22 cellular contexts compared by ENCODE assay signal in the genomic region with DNA sequence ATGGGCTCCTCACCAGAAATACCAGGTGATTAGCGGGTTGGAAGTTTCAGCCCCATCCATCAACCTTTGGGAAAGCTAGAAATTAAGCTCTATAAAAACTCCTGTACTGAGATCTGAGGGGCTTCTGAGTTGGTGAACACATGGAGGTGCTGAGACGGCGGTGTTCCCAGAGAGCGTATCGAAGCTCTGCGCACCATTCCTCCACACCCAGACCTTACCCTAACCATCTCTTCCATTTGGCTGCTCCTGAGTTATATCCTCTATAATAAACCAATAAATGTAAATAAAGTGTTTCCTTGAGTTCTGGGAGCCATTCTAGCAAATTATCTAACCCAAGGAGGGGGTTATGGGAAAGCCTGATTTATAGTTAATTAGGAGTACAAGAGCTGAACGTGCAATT. TPM values are rescaled to one million over a fixed set of nuclear protein-coding genes. Genes with fewer than 3 reads are reported as not detected.
DNase-seq lines count a peak whose midpoint lies in the region; ATAC-seq and TF ChIP-seq lines count a peak whose summit lies in the region.
"Had no signal": no experiment of that assay in that cellular context is flagged by ENCODE, and none has a peak within 500 bp of the region (broad histone marks: within the 10 kb centered on the region; RNA-seq: fewer than 3 reads in every experiment).

No MANE protein-coding gene starts in this region.

- POLR2A ChIA-PET in CD8-positive, alpha-beta T cell (lab: Charles Lee) = no interaction called here

- no peak overlapping the region for H3K18ac ChIP-seq in trophoblast cell (ENCODE audit: low read length)

- CTCF ChIA-PET in activated naive CD4-positive, alpha-beta T cell treated with anti-CD3 and anti-CD28 coated beads for 36 hours (lab: Charles Lee) = interaction anchor here (1.1 to 6.2 kb wide), 2 partner anchors 12 to 20 kb away, joined by 3 to 41 read pairs; no protein-coding TSS in a partner anchor
- CTCF ChIA-PET in CD8-positive, alpha-beta T cell (lab: Charles Lee) = interaction anchor here (1.7 kb wide), 1 partner anchor 20 kb away, joined by 6 read pairs; no protein-coding TSS in a partner anchor

- H3K36me3 ChIP-seq in CD8-positive, alpha-beta T cell (ENCODE audit: insufficient read depth, low read length) = peaks cover 16% of the 10 kb centered on the region
- no peaks in the 10 kb centered on the region for H3K36me3 ChIP-seq in trophoblast cell (ENCODE audit: control insufficient read depth in 1 of 2, insufficient read depth in 2 of 2, low read length in 2 of 2)
- H3K36me3 ChIP-seq: Peyer's patch had no signal

- peak overlapping the region; percentile 30 for H3K4ac ChIP-seq in trophoblast cell (ENCODE audit: low read depth, low read length)

- H2BK5ac ChIP-seq in trophoblast cell (ENCODE audit: low read depth, low read length, poor library complexity) = no peak overlapping the region

- peak overlapping the region; percentile 73 for H3K27ac Mint-ChIP-seq in activated naive CD4-positive, alpha-beta T cell treated with anti-CD3 and anti-CD28 coated beads, Interleukin-2, amount 50 U/mL, for 24 hours
- H3K27ac Mint-ChIP-seq in activated naive CD4-positive, alpha-beta T cell treated with anti-CD3 and anti-CD28 coated beads for 36 hours = no peak overlapping the region
- H3K27ac Mint-ChIP-seq in CD8-positive, alpha-beta T cell = peak overlapping the region; percentile 41
- H3K27ac Mint-ChIP-seq in activated T-helper 17 cell treated with anti-CD3 and anti-CD28 coated beads, Interleukin-2, amount 50 U/mL, for 72 hours = peak overlapping the region; percentile 52
- H3K27ac Mint-ChIP-seq: B cell had no signal

- no peak overlapping the region for H3K4me2 ChIP-seq in trophoblast cell (ENCODE audit: low read length)
- H3K4me2 ChIP-seq: A549 had no signal

- H3K4me3 Mint-ChIP-seq in activated naive CD4-positive, alpha-beta T cell treated with anti-CD3 and anti-CD28 coated beads, Interleukin-2, amount 50 U/mL, for 24 hours = no peak overlapping the region
- no peak overlapping the region for H3K4me3 Mint-ChIP-seq in activated naive CD4-positive, alpha-beta T cell treated with anti-CD3 and anti-CD28 coated beads for 36 hours
- H3K4me3 Mint-ChIP-seq in CD8-positive, alpha-beta T cell = no peak overlapping the region
- H3K4me3 Mint-ChIP-seq in activated T-helper 17 cell treated with anti-CD3 and anti-CD28 coated beads, Interleukin-2, amount 50 U/mL, for 72 hours = peak overlapping the region; percentile 8
- H3K4me3 Mint-ChIP-seq: B cell, CD14-positive monocyte, H9, HFFc6 had no signal

- H3K79me2 ChIP-seq in trophoblast cell (ENCODE audit: control insufficient read depth, insufficient read depth, low read length, poor library complexity) = no peaks in the 10 kb centered on the region

- no peak overlapping the region for H3K9ac ChIP-seq in trophoblast cell (ENCODE audit: low read length)

- H2BK120ac ChIP-seq in trophoblast cell (ENCODE audit: insufficient read depth, low read length, poor library complexity) = no peak overlapping the region

- TF ChIP-seq CTCF in CD8-positive, alpha-beta T cell (IDR thresholded peaks at IDR 0.05) = no peak

- H3K27me3 Mint-ChIP-seq in activated naive CD4-positive, alpha-beta T cell treated with anti-CD3 and anti-CD28 coated beads, Interleukin-2, amount 50 U/mL, for 24 hours = no peaks in the 10 kb centered on the region
- H3K27me3 Mint-ChIP-seq in activated naive CD4-positive, alpha-beta T cell treated with anti-CD3 and anti-CD28 coated beads for 36 hours (ENCODE audit: low read depth) = no peaks in the 10 kb centered on the region
- H3K27me3 Mint-ChIP-seq in CD8-positive, alpha-beta T cell (ENCODE audit: low read depth) = no peaks in the 10 kb centered on the region
- no peaks in the 10 kb centered on the region for H3K27me3 Mint-ChIP-seq in activated T-helper 17 cell treated with anti-CD3 and anti-CD28 coated beads, Interleukin-2, amount 50 U/mL, for 72 hours
- H3K27me3 Mint-ChIP-seq: B cell had no signal

- no peaks in the 10 kb centered on the region for H3K9me3 ChIP-seq in CD8-positive, alpha-beta T cell (ENCODE audit: low read length)
- H3K9me3 ChIP-seq in trophoblast cell (ENCODE audit: insufficient read depth, low read depth, low read length) = no peaks in the 10 kb centered on the region
- H3K9me3 ChIP-seq: A549, Peyer's patch had no signal

- no peak overlapping the region for H2AFZ ChIP-seq in trophoblast cell (ENCODE audit: insufficient read depth, low read length, poor library complexity)

- H3K36me3 Mint-ChIP-seq in activated naive CD4-positive, alpha-beta T cell treated with anti-CD3 and anti-CD28 coated beads, Interleukin-2, amount 50 U/mL, for 24 hours = peaks cover 11% of the 10 kb centered on the region
- H3K36me3 Mint-ChIP-seq in activated naive CD4-positive, alpha-beta T cell treated with anti-CD3 and anti-CD28 coated beads for 36 hours (ENCODE audit: low read depth) = peaks cover 19% of the 10 kb centered on the region
- H3K36me3 Mint-ChIP-seq in CD8-positive, alpha-beta T cell = peaks cover 45% of the 10 kb centered on the region
- H3K36me3 Mint-ChIP-seq in activated T-helper 17 cell treated with anti-CD3 and anti-CD28 coated beads, Interleukin-2, amount 50 U/mL, for 72 hours (ENCODE audit: low read depth) = peaks cover 72% of the 10 kb centered on the region

- H4K91ac ChIP-seq in trophoblast cell (ENCODE audit: low read depth, low read length) = no peak overlapping the region

- H4K12ac ChIP-seq in trophoblast cell (ENCODE audit: low read depth, low read length) = no peak overlapping the region

- intact Hi-C loops in activated naive CD4-positive, alpha-beta T cell treated with anti-CD3 and anti-CD28 coated beads for 36 hours (cut with micrococcal nuclease) = no loop called here
- intact Hi-C loops in CD8-positive, alpha-beta T cell (cut with DNase I, micrococcal nuclease) = loop anchor here (2.0 to 5.0 kb wide), 2 partner anchors 14 to 41 kb away; a partner anchor contains a TSS

- H3K27ac ChIP-seq in CD8-positive, alpha-beta T cell (ENCODE audit: low read depth, low read length) = no peak overlapping the region
- peak overlapping the region; percentile 46 for H3K27ac ChIP-seq in trophoblast cell (ENCODE audit: low read depth, low read length)
- H3K27ac ChIP-seq: A549, Peyer's patch had no signal

- no peaks in the 10 kb centered on the region for H3K79me1 ChIP-seq in trophoblast cell (ENCODE audit: low read length)

- no peak for DNase-seq in activated naive CD4-positive, alpha-beta T cell treated with anti-CD3 and anti-CD28 coated beads for 36 hours
- no peak for DNase-seq in CD8-positive, alpha-beta T cell
- DNase-seq in trophoblast cell (no peak), NCI-H748 treated with DMSO at 0.1 percent for 48 hours (lab: John Stamatoyannopoulos, UW) (no peak), NCI-H1694 treated with DMSO at 0.1 percent for 48 hours (lab: John Stamatoyannopoulos, UW) (no peak)
- DNase-seq: COR-L47, DMS 273 treated with DMSO at 0.1 percent for 48 hours, DMS79 treated with DMSO at 0.1 percent for 48 hours, H9, HFFc6, NCI-H1092 treated with DMSO at 0.1 percent for 48 hours, NCI-H1436 treated with DMSO at 0.1 percent for 48 hours, NCI-H2029 treated with DMSO at 0.1 percent for 48 hours, NCI-H226, NCI-H510A treated with DMSO at 0.1 percent for 48 hours, Peyer's patch had no signal

- H2BK12ac ChIP-seq in trophoblast cell (ENCODE audit: low read length) = no peak overlapping the region

- no peaks in the 10 kb centered on the region for H3K9me3 Mint-ChIP-seq in activated naive CD4-positive, alpha-beta T cell treated with anti-CD3 and anti-CD28 coated beads, Interleukin-2, amount 50 U/mL, for 24 hours
- no peaks in the 10 kb centered on the region for H3K9me3 Mint-ChIP-seq in activated naive CD4-positive, alpha-beta T cell treated with anti-CD3 and anti-CD28 coated beads for 36 hours
- H3K9me3 Mint-ChIP-seq in CD8-positive, alpha-beta T cell = peaks cover 2% of the 10 kb centered on the region
- peaks cover 6% of the 10 kb centered on the region for H3K9me3 Mint-ChIP-seq in activated T-helper 17 cell treated with anti-CD3 and anti-CD28 coated beads, Interleukin-2, amount 50 U/mL, for 72 hours
- H3K9me3 Mint-ChIP-seq: H9, HFFc6 had no signal

- H3K4me3 ChIP-seq in CD8-positive, alpha-beta T cell (ENCODE audit: low read depth, low read length) = no peak overlapping the region
- no peak overlapping the region for H3K4me3 ChIP-seq in trophoblast cell (ENCODE audit: low read depth, low read length)
- H3K4me3 ChIP-seq: A549, K562, Peyer's patch had no signal

- H3K27me3 ChIP-seq in CD8-positive, alpha-beta T cell (ENCODE audit: insufficient read depth, low read length) = no peaks in the 10 kb centered on the region
- no peaks in the 10 kb centered on the region for H3K27me3 ChIP-seq in trophoblast cell (ENCODE audit: insufficient read depth, low read length)
- H3K27me3 ChIP-seq: Peyer's patch had no signal

- H3K4me1 ChIP-seq in CD8-positive, alpha-beta T cell (ENCODE audit: insufficient read depth, low read length) = peaks cover 78% of the 10 kb centered on the region
- H3K4me1 ChIP-seq in trophoblast cell (ENCODE audit: control insufficient read depth in 1 of 2, insufficient read depth in 2 of 2, low read length in 2 of 2) = peaks cover 5 to 9% of the 10 kb centered on the region in 2 experiments
- H3K4me1 ChIP-seq: Peyer's patch had no signal

- no peak overlapping the region for H3K14ac ChIP-seq in trophoblast cell (ENCODE audit: low read length)

- ATAC-seq in CD8-positive, alpha-beta T cell = no peak
- no peak for ATAC-seq in activated T-helper 17 cell treated with anti-CD3 and anti-CD28 coated beads, Interleukin-2, amount 50 U/mL, for 72 hours (replicated peaks)

- H3K23ac ChIP-seq in trophoblast cell (ENCODE audit: low read length) = no peak overlapping the region

- peaks cover 92% of the 10 kb centered on the region for H3K4me1 Mint-ChIP-seq in activated naive CD4-positive, alpha-beta T cell treated with anti-CD3 and anti-CD28 coated beads, Interleukin-2, amount 50 U/mL, for 24 hours
- H3K4me1 Mint-ChIP-seq in activated naive CD4-positive, alpha-beta T cell treated with anti-CD3 and anti-CD28 coated beads for 36 hours (ENCODE audit: low read depth) = peaks cover 88% of the 10 kb centered on the region
- peaks cover 89% of the 10 kb centered on the region for H3K4me1 Mint-ChIP-seq in CD8-positive, alpha-beta T cell (ENCODE audit: low read depth)
- H3K4me1 Mint-ChIP-seq in activated T-helper 17 cell treated with anti-CD3 and anti-CD28 coated beads, Interleukin-2, amount 50 U/mL, for 72 hours = peaks cover 66% of the 10 kb centered on the region

- H2AK5ac ChIP-seq in trophoblast cell (ENCODE audit: low read length) = no peak overlapping the region

- no CpG with 5 or more reads among the region's 7 CpGs for WGBS in trophoblast cell (ENCODE audit: extremely low coverage, insufficient coverage, insufficient read length)

- H4K8ac ChIP-seq in trophoblast cell (ENCODE audit: low read depth, low read length) = no peak overlapping the region

RNA-seq across cellular contexts. Expression of a gene that starts 41.4 kb away (rescaled TPM):
- total RNA-seq in activated naive CD4-positive, alpha-beta T cell treated with anti-CD3 and anti-CD28 coated beads for 36 hours = 100 to 1,000 TPM; 232 to 255 TPM
- 100 to 1,000 TPM; 320 to 330 TPM for total RNA-seq in CD8-positive, alpha-beta T cell
- 100 to 1,000 TPM; 140 to 209 TPM for total RNA-seq in activated T-helper 17 cell treated with anti-CD3 and anti-CD28 coated beads, Interleukin-2, amount 50 U/mL, for 72 hours
- 99.0 and 103 TPM in 2 replicates for polyA plus RNA-seq in trophoblast cell (2013)
